ENCODE assay signal across 1 cellular context in the genomic region with DNA sequence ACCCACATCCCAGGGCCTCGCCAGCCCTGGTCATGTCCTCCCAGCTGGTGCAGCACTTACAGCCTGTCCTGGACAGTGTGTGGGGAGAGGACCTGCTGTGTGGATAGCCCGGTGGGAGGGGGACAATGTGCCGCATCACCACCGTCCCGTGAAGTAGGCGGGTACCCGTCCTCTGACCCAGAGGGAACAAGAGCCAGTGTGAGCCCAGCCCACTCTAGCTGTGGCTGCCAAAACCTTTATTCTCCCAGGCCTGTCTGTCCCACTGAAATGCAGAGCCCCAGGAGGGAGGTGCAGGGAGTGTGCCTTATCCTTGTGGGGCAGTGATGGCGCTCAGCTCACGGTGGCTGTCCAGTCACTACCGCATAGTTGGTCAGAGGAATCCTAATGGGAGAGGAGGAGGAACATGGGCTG.
TF ChIP-seq lines count a peak whose summit lies in the region.

No MANE protein-coding gene starts in this region.

TF ChIP-seq in neural cell, 6 proteins besides CTCF, POLR2A, EP300 and RAD21 (continued from another document):
- TF ChIP-seq, protein P1, sequence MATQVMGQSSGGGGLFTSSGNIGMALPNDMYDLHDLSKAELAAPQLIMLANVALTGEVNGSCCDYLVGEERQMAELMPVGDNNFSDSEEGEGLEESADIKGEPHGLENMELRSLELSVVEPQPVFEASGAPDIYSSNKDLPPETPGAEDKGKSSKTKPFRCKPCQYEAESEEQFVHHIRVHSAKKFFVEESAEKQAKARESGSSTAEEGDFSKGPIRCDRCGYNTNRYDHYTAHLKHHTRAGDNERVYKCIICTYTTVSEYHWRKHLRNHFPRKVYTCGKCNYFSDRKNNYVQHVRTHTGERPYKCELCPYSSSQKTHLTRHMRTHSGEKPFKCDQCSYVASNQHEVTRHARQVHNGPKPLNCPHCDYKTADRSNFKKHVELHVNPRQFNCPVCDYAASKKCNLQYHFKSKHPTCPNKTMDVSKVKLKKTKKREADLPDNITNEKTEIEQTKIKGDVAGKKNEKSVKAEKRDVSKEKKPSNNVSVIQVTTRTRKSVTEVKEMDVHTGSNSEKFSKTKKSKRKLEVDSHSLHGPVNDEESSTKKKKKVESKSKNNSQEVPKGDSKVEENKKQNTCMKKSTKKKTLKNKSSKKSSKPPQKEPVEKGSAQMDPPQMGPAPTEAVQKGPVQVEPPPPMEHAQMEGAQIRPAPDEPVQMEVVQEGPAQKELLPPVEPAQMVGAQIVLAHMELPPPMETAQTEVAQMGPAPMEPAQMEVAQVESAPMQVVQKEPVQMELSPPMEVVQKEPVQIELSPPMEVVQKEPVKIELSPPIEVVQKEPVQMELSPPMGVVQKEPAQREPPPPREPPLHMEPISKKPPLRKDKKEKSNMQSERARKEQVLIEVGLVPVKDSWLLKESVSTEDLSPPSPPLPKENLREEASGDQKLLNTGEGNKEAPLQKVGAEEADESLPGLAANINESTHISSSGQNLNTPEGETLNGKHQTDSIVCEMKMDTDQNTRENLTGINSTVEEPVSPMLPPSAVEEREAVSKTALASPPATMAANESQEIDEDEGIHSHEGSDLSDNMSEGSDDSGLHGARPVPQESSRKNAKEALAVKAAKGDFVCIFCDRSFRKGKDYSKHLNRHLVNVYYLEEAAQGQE (IDR thresholded peaks at IDR 0.05; ENCODE audit: borderline replicate concordance), result no peak
- TF ChIP-seq TAF1 (IDR thresholded peaks at IDR 0.05; ENCODE audit: low read depth) (no peak), POLR2AphosphoS5 (IDR thresholded peaks at IDR 0.05) (no peak), EZH2 (IDR thresholded peaks at IDR 0.05; ENCODE audit: borderline replicate concordance, insufficient read depth, low read length, poor library complexity, severe bottlenecking) (no peak)
